In the genomic region with DNA sequence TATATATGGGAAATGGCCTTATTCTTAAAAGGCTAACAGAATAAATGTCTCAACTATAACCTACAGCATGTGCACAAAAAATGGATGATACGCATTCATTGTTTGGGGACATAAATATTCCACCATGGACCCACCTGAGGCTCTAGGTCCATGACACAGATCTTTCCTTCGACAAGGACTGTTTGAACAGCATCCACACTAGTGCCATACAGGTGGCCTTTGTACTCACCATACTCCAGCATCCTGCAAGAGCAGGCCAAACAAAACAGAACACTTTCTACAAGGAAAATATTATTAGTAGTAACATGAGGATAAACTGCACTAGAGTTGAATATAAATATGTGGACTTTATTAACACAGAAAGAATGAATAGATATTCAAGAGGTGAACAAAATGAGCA, we compare ENCODE assay signal across 30 cellular contexts. TPM values are rescaled to one million over a fixed set of nuclear protein-coding genes. Genes with fewer than 3 reads are reported as not detected.
"Had no signal": no experiment of that assay in that cellular context is flagged by ENCODE, and none has a peak within 500 bp of the region (broad histone marks: within the 10 kb centered on the region; RNA-seq: fewer than 3 reads in every experiment).

No MANE protein-coding gene starts in this region.

- H3K36me3 ChIP-seq: stomach, suprapubic skin, thoracic aorta, thyroid gland, tibial artery, tibial nerve, transverse colon, upper lobe of left lung, upper lobe of right lung, uterus, vagina had no signal

- H3K36me3 Mint-ChIP-seq: stimulated activated effector memory CD8-positive, alpha-beta T cell treated with anti-CD3 and anti-CD28 coated beads, Interleukin-12 subunit alpha, Interleukin-12 subunit beta, amount 100 ng/mL, for 72 hours; stimulated activated memory B cell treated with anti-CD40 and anti-IgM and Interleukin-4, amounts not matched to agents 10 μg/mL and 1 μg/mL and 100 μg/mL, for 72 hours; stimulated activated naive B cell treated with anti-CD40 and anti-IgM and Interleukin-4, amounts not matched to agents 10 μg/mL and 1 μg/mL and 100 μg/mL, for 72 hours; type B pancreatic cell had no signal

- H3K9me3 ChIP-seq: stomach, suprapubic skin, testis, thoracic aorta, thyroid gland, tibial artery, tibial nerve, transverse colon, upper lobe of left lung, upper lobe of right lung, uterus, vagina had no signal

- H3K9me3 Mint-ChIP-seq: stimulated activated effector memory CD8-positive, alpha-beta T cell treated with anti-CD3 and anti-CD28 coated beads, Interleukin-12 subunit alpha, Interleukin-12 subunit beta, amount 100 ng/mL, for 72 hours; stimulated activated memory B cell treated with anti-CD40 and anti-IgM and Interleukin-4, amounts not matched to agents 10 μg/mL and 1 μg/mL and 100 μg/mL, for 72 hours; stimulated activated naive B cell treated with anti-CD40 and anti-IgM and Interleukin-4, amounts not matched to agents 10 μg/mL and 1 μg/mL and 100 μg/mL, for 72 hours; stimulated activated naive CD8-positive, alpha-beta T cell treated with anti-CD3 and anti-CD28 coated beads, Interleukin-15, amount 100 ng/mL, for 72 hours; stimulated activated naive CD8-positive, alpha-beta T cell treated with anti-CD3 and anti-CD28 coated beads, Interleukin-15, Interleukin-2, amounts not matched to agents 100 ng/mL and 50 ng/mL, for 24 hours; type B pancreatic cell had no signal

- DNase-seq: stimulated activated CD4-positive, alpha-beta T cell treated with anti-CD3 and anti-CD28 coated beads, Interleukin-2, amount 100 ng/mL, for 48 hours; stimulated activated CD4-positive, alpha-beta T cell treated with anti-CD3 and anti-CD28 coated beads, Interleukin-4, amount 100 ng/mL, for 1 hour; stimulated activated CD4-positive, alpha-beta T cell treated with anti-CD3 and anti-CD28 coated beads, Interleukin-4, amount 100 ng/mL, for 24 hours; stimulated activated CD4-positive, alpha-beta T cell treated with anti-CD3 and anti-CD28 coated beads, Interleukin-4, amount 100 ng/mL, for 4 hours; stimulated activated CD8-positive, alpha-beta memory T cell treated with anti-CD3 and anti-CD28 coated beads, Interleukin-4, amount 100 ng/mL, for 48 hours; stimulated activated naive B cell treated with anti-CD40 and anti-IgM and Interleukin-4, amounts not matched to agents 10 μg/mL and 1 μg/mL and 100 μg/mL, for 72 hours; stimulated activated naive CD4-positive, alpha-beta T cell; stimulated activated naive CD4-positive, alpha-beta T cell treated with Interleukin-2 at 50 U/mL for 16 hours; stimulated activated naive CD8-positive, alpha-beta T cell treated with anti-CD3 and anti-CD28 coated beads, Interleukin-15, amount 100 ng/mL, for 72 hours; stimulated activated naive CD8-positive, alpha-beta T cell treated with anti-CD3 and anti-CD28 coated beads, Interleukin-15, Interleukin-2, amounts not matched to agents 100 U/mL and 50 U/mL, for 24 hours; stomach; substantia nigra; testis; thyroid gland; tibial artery; transverse colon; trophoblast cell; upper lobe of left lung; upper lobe of right lung; uterus had no signal

- H3K4me3 ChIP-seq: stomach, suprapubic skin, testis, thoracic aorta, thyroid gland, tibial artery, tibial nerve, transverse colon, upper lobe of left lung, upper lobe of right lung, uterus, vagina had no signal

- H3K27ac ChIP-seq: stomach, suprapubic skin, testis, thoracic aorta, thyroid gland, tibial artery, tibial nerve, transverse colon, upper lobe of left lung, upper lobe of right lung, uterus, vagina had no signal

- H3K4me1 ChIP-seq: upper lobe of left lung, upper lobe of right lung, uterus had no signal

- H3K27me3 Mint-ChIP-seq: type B pancreatic cell had no signal

- ATAC-seq: stimulated activated effector memory CD8-positive, alpha-beta T cell treated with anti-CD3 and anti-CD28 coated beads, Interleukin-12 subunit alpha, Interleukin-12 subunit beta, amount 100 ng/mL, for 72 hours; stimulated activated memory B cell treated with anti-CD40 and anti-IgM and Interleukin-4, amounts not matched to agents 10 μg/mL and 1 μg/mL and 100 μg/mL, for 72 hours; stimulated activated naive B cell treated with anti-CD40 and anti-IgM and Interleukin-4, amounts not matched to agents 10 μg/mL and 1 μg/mL and 100 μg/mL, for 72 hours; stimulated activated naive CD8-positive, alpha-beta T cell treated with anti-CD3 and anti-CD28 coated beads, Interleukin-15, amount 100 ng/mL, for 72 hours; stimulated activated naive CD8-positive, alpha-beta T cell treated with anti-CD3 and anti-CD28 coated beads, Interleukin-15, Interleukin-2, amounts not matched to agents 100 U/mL and 50 U/mL, for 24 hours; upper lobe of right lung had no signal

- H3K4me1 Mint-ChIP-seq: stimulated activated effector memory CD8-positive, alpha-beta T cell treated with anti-CD3 and anti-CD28 coated beads, Interleukin-12 subunit alpha, Interleukin-12 subunit beta, amount 100 ng/mL, for 72 hours; stimulated activated memory B cell treated with anti-CD40 and anti-IgM and Interleukin-4, amounts not matched to agents 10 μg/mL and 1 μg/mL and 100 μg/mL, for 72 hours; stimulated activated naive B cell treated with anti-CD40 and anti-IgM and Interleukin-4, amounts not matched to agents 10 μg/mL and 1 μg/mL and 100 μg/mL, for 72 hours had no signal

- H3K27me3 ChIP-seq: stomach, suprapubic skin, testis, thyroid gland, tibial artery, tibial nerve, transverse colon, upper lobe of left lung, upper lobe of right lung, uterus, vagina had no signal

- FAIRE-seq: urothelium cell line had no signal

- H3K4me3 Mint-ChIP-seq: stimulated activated effector memory CD8-positive, alpha-beta T cell treated with anti-CD3 and anti-CD28 coated beads, Interleukin-12 subunit alpha, Interleukin-12 subunit beta, amount 100 ng/mL, for 72 hours; stimulated activated memory B cell treated with anti-CD40 and anti-IgM and Interleukin-4, amounts not matched to agents 10 μg/mL and 1 μg/mL and 100 μg/mL, for 72 hours; stimulated activated naive B cell treated with anti-CD40 and anti-IgM and Interleukin-4, amounts not matched to agents 10 μg/mL and 1 μg/mL and 100 μg/mL, for 72 hours; stimulated activated naive CD8-positive, alpha-beta T cell treated with anti-CD3 and anti-CD28 coated beads, Interleukin-15, amount 100 ng/mL, for 72 hours; stimulated activated naive CD8-positive, alpha-beta T cell treated with anti-CD3 and anti-CD28 coated beads, Interleukin-15, Interleukin-2, amounts not matched to agents 100 ng/mL and 50 ng/mL, for 24 hours; type B pancreatic cell had no signal

- H3K27ac Mint-ChIP-seq: stimulated activated effector memory CD8-positive, alpha-beta T cell treated with anti-CD3 and anti-CD28 coated beads, Interleukin-12 subunit alpha, Interleukin-12 subunit beta, amount 100 ng/mL, for 72 hours; stimulated activated memory B cell treated with anti-CD40 and anti-IgM and Interleukin-4, amounts not matched to agents 10 μg/mL and 1 μg/mL and 100 μg/mL, for 72 hours; stimulated activated naive B cell treated with anti-CD40 and anti-IgM and Interleukin-4, amounts not matched to agents 10 μg/mL and 1 μg/mL and 100 μg/mL, for 72 hours; stimulated activated naive CD8-positive, alpha-beta T cell treated with anti-CD3 and anti-CD28 coated beads, Interleukin-15, amount 100 ng/mL, for 72 hours; stimulated activated naive CD8-positive, alpha-beta T cell treated with anti-CD3 and anti-CD28 coated beads, Interleukin-15, Interleukin-2, amounts not matched to agents 100 ng/mL and 50 ng/mL, for 24 hours; type B pancreatic cell had no signal

RNA-seq across cellular contexts. Expression of gene MPP4, which starts 49.0 kb away (rescaled TPM):
- total RNA-seq: suprapubic skin, testis, thyroid gland, transverse colon, ureter had no signal
